Comparison of ENCODE assay signal across 8 cellular contexts in the genomic region with DNA sequence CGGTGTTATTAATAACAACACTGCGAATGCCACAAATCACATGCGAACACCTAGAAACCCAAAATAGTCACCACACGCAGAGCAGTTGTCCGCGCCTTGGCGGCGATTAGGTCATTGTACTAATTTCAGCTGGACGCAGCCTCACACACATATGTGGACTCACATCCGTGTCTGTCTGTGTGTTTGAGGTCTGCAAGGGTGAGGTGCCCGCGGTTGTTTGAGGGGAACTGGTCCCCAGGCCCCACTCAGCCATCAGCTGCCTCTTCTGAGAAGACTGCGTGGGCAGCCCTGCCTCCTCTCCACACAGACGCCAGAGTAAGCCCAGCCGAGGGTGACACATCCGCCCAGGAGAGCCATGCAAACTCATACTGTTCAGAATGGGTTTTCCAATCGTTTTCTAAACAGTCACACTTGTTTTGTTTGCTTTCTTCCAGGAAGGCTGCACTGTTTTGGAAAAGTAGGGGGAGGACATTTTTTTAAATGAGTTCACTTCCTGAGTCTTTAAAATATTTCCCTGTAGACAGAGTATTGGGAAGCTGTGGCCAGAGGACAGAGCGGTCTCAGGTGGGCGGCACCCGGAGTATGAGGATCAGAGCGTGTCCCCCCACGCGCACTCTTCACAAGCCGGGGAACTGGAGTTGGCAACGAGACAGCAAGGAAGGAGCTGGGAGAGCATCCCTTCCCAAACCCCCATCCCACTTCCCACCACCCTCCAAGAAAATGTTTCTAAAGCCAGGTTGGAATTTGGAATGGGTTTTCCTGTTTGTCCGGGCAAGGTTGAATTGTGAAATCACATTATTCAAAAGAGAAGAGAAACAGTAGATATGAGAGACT. TPM values are rescaled to one million over a fixed set of nuclear protein-coding genes. Genes with fewer than 3 reads are reported as not detected.
DNase-seq lines count a peak whose midpoint lies in the region; FAIRE-seq and TF ChIP-seq lines count a peak whose summit lies in the region.

No MANE protein-coding gene starts in this region.

- H3K27me3 ChIP-seq in ovary (no peaks in the 10 kb centered on the region), tibial artery (no peaks in the 10 kb centered on the region)

- WGBS in ovary, 3 donors, result 21 to 30% (median 22%) methylated on average over 26 of the region's 26 CpGs

- FAIRE-seq in GM12891 (lab: Jason Lieb, UNC), result no peak

- no peak; the same call in 1 of the 2 replicates for TF ChIP-seq POLR2A in GM12891 (IDR thresholded peaks at IDR 0.05; ENCODE audit: low read depth, low read length)
- no peak for TF ChIP-seq POLR2A in NB4 (IDR thresholded peaks at IDR 0.05; ENCODE audit: extremely low read depth, insufficient read length)
- TF ChIP-seq POLR2A in ovary (IDR thresholded peaks at IDR 0.05), result no peak

- H3K9me3 ChIP-seq in ovary, result no peaks in the 10 kb centered on the region
- H3K9me3 ChIP-seq in tibial artery, result no peaks in the 10 kb centered on the region

- H3K4me3 ChIP-seq in NB4 (ENCODE audit: low read depth, low read length), result no peak overlapping the region
- H3K4me3 ChIP-seq in ovary, result no peak overlapping the region
- peak overlapping the region in 1 of 2 donors; percentile 21 for H3K4me3 ChIP-seq in tibial artery

- H3K4me1 ChIP-seq in ovary (ENCODE audit: insufficient read depth), result peaks cover 11% of the 10 kb centered on the region
- peaks cover 0 to 67% (median 47%) of the 10 kb centered on the region in 4 donors for H3K4me1 ChIP-seq in tibial artery

- H3K27ac ChIP-seq in ovary, result peak overlapping the region; percentile 32 to 68
- H3K27ac ChIP-seq in tibial artery, result peak overlapping the region; percentile 72 to 75

- intact Hi-C loops in ovary (cut with DNase I) (loop anchor here in 3 of 4 donors (5.0 to 10.0 kb wide), 4 partner anchors 78 to 341 kb away; no protein-coding TSS in a partner anchor), tibial artery (cut with DNase I; ENCODE audit: low total_unique reads) (no loop called here)

- TF ChIP-seq CTCF in NB4 (IDR thresholded peaks at IDR 0.05; ENCODE audit: low read depth, low read length) (no peak), ovary (IDR thresholded peaks at IDR 0.05) (no peak), tibial artery (IDR thresholded peaks at IDR 0.05) (no peak)

- no peaks in the 10 kb centered on the region for H3K36me3 ChIP-seq in ovary
- H3K36me3 ChIP-seq in tibial artery, result no peaks in the 10 kb centered on the region

- DNase-seq in GM12891 (ENCODE audit: insufficient read length, low spot score) (no peak), GOT3 (lab: John Stamatoyannopoulos, UW) (peak; percentile 64), NB4 (ENCODE audit: low read depth) (peak; percentile 54), activated T-cell treated with anti-CD3 and anti-CD28 coated beads for 1 hour (ENCODE audit: low read depth) (peak; percentile 38), fibroblast of peridontal ligament (ENCODE audit: extremely low read depth) (peak; percentile 79), ovary (peak; percentile 69 to 79 (median 73)), tibial artery (peak; percentile 74 to 90), cortex of kidney (lab: John Stamatoyannopoulos, UW) (no peak)

- peak; percentile 45 for TF ChIP-seq EP300 in ovary (IDR thresholded peaks at IDR 0.05)

TF ChIP-seq in GM12891, 5 proteins besides CTCF, POLR2A, EP300 and RAD21:
- peak; percentile 95 for TF ChIP-seq POU2F2 (IDR thresholded peaks at IDR 0.05; ENCODE audit: low read depth, low read length)
- peak; percentile 56; the same call in 1 of the 2 replicates for TF ChIP-seq TAF1 (IDR thresholded peaks at IDR 0.05; ENCODE audit: low read depth, low read length)
- peak; percentile 76 for TF ChIP-seq POLR2AphosphoS5 (IDR thresholded peaks at IDR 0.05; ENCODE audit: low read depth, low read length)
- peak; percentile 93 for TF ChIP-seq SPI1 (IDR thresholded peaks at IDR 0.05; ENCODE audit: low read depth, low read length)
- TF ChIP-seq PAX5 (IDR thresholded peaks at IDR 0.05; ENCODE audit: insufficient read depth, low read length, severe bottlenecking), result peak; percentile 89

RNA-seq across cellular contexts. Expression of a gene that starts 53.3 kb away (rescaled TPM):
- polyA plus RNA-seq in GM12891 (2012; ENCODE audit: low read depth, missing spikeins), result 88.5 TPM
- total RNA-seq in ovary, result 100 to 1,000 TPM; 104 to 153 (median 118) TPM
- 100 to 1,000 TPM; 120 to 124 TPM for polyA plus RNA-seq in ovary

Comparison
In these comparisons a context has a peak if more than half of its experiments do, and no peak if none do; other contexts are left out.
1. DNase-seq: peak in GOT3 (single experiment), NB4 (single experiment), activated T-cell treated with anti-CD3 and anti-CD28 coated beads for 1 hour (single experiment), fibroblast of peridontal ligament (single experiment), ovary (5 of 5) and tibial artery (2 of 2); none in GM12891 (single experiment) and cortex of kidney (single experiment).